Comparison of ENCODE assay signal across 8 cellular contexts in the genomic region with DNA sequence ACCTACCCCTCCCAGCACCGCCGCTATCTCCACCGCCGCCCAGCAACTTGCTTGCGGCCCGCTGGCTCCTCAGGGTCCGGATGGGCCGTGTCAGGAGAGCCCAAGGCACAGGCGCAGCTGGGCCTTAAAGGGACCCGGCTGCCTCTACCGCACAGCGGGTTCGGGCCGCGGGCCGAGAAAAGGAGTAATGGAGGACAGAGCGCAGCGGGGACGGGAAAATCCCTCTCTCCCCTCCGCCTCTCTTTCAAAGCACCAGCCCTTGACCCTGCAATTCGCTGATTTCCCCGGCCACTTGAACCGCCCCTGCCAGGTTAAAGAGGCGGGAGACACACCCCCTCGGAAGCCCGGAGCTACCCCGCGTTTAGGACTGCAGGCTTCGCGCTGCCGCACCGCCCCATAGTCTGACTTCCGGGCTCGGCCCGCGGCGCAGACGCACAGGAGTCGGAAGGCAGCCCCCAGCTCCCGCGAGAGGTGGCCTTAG. TPM values are rescaled to one million over a fixed set of nuclear protein-coding genes. Genes with fewer than 3 reads are reported as not detected.
DNase-seq lines count a peak whose midpoint lies in the region; ATAC-seq lines count a peak whose summit lies in the region.
"Not testable (repeated sequence)": the region's sequence is repeated elsewhere in the genome, so short reads cannot be mapped to it uniquely, and the experiment has no call there.

A gene with protein sequence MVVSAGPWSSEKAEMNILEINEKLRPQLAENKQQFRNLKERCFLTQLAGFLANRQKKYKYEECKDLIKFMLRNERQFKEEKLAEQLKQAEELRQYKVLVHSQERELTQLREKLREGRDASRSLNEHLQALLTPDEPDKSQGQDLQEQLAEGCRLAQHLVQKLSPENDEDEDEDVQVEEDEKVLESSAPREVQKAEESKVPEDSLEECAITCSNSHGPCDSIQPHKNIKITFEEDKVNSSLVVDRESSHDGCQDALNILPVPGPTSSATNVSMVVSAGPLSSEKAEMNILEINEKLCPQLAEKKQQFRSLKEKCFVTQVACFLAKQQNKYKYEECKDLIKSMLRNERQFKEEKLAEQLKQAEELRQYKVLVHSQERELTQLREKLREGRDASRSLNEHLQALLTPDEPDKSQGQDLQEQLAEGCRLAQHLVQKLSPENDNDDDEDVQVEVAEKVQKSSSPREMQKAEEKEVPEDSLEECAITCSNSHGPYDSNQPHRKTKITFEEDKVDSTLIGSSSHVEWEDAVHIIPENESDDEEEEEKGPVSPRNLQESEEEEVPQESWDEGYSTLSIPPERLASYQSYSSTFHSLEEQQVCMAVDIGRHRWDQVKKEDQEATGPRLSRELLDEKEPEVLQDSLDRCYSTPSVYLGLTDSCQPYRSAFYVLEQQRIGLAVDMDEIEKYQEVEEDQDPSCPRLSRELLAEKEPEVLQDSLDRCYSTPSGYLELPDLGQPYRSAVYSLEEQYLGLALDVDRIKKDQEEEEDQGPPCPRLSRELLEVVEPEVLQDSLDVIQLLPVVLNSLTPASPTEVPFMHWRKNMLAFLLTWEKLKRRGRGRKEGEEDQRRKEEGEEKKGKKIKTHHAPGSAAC (minus strand): TSS at position 371 of the 481 bp plus-strand sequence. CDS start 25,278 bp downstream, outside the sequence.

- not testable (repeated sequence) for H2BK5ac ChIP-seq in mesenchymal stem cell (ENCODE audit: low read depth, low read length, poor library complexity, severe bottlenecking)

- not testable (repeated sequence) for H3K4ac ChIP-seq in mesenchymal stem cell (ENCODE audit: low read depth in 1 of 2, low read length in 2 of 2)

- peak within 1 kb of the TSS; percentile 71 for H2AFZ ChIP-seq in mesenchymal stem cell (ENCODE audit: low read depth, low read length)

- H3K4me1 ChIP-seq in mesenchymal stem cell (ENCODE audit: control insufficient read depth, insufficient read depth, low read depth, low read length) = not testable (repeated sequence)

- not testable (repeated sequence) for H3K79me1 ChIP-seq in mesenchymal stem cell (replicated peaks; ENCODE audit: low read length, poor library complexity, severe bottlenecking)

- not testable (repeated sequence) for H2BK120ac ChIP-seq in mesenchymal stem cell (ENCODE audit: low read depth, low read length)

- peak within 1 kb of the TSS; percentile 65 to 80 for H3K4me3 ChIP-seq in mesenchymal stem cell (ENCODE audit: insufficient read depth in 1 of 2, low read depth in 1 of 2, low read length in 2 of 2)

- H2AK5ac ChIP-seq in mesenchymal stem cell (ENCODE audit: low read length, severe bottlenecking) = not testable (repeated sequence)

- peak; percentile 75 for ATAC-seq in GM21447 (IDR thresholded peaks at IDR 0.05; ENCODE audit: unreplicated experiment)

- H3K18ac ChIP-seq in mesenchymal stem cell (ENCODE audit: low read depth in 1 of 2, low read length in 2 of 2) = peak within 1 kb of the TSS in 1 of 2 experiments; percentile 52

- peak within 1 kb of the TSS; percentile 84 for H3K9ac ChIP-seq in mesenchymal stem cell (ENCODE audit: low read length)

- H3K27me3 ChIP-seq in mesenchymal stem cell (ENCODE audit: control insufficient read depth in 1 of 2, insufficient read depth in 1 of 2, low read length in 2 of 2) = not testable (repeated sequence)

- not testable (repeated sequence) for H2BK12ac ChIP-seq in mesenchymal stem cell (ENCODE audit: low read length in 2 of 2)

- peak; percentile 84 for DNase-seq in CD1c-positive myeloid dendritic cell (ENCODE audit: extremely low spot score)
- DNase-seq in HT1080 (ENCODE audit: low read depth) = peak; percentile 84
- peak; percentile 73 for DNase-seq in NOMO-1 treated with dmso at 0.1 percent for 144 hours (lab: John Stamatoyannopoulos, UW; ENCODE audit: unreplicated experiment)
- DNase-seq in activated CD8-positive, alpha-beta memory T cell treated with anti-CD3 and anti-CD28 coated beads for 1 hour (ENCODE audit: extremely low read depth in 1 of 2, low read depth in 1 of 2) = peak; percentile 39 to 60
- DNase-seq in effector CD4-positive, alpha-beta T cell = peak; percentile 67
- peak; percentile 86 for DNase-seq in mesenchymal stem cell
- peak; percentile 67 to 82 for DNase-seq in stimulated activated CD4-positive, alpha-beta T cell treated with anti-CD3 and anti-CD28 coated beads, Interleukin-4, amount 100 ng/mL, for 48 hours (ENCODE audit: low read depth in 2 of 2)

- H3K9me3 ChIP-seq in mesenchymal stem cell (ENCODE audit: control insufficient read depth, low read length) = not testable (repeated sequence)

- 1% methylated on average over 27 of the region's 41 CpGs for WGBS in mesenchymal stem cell

- H4K8ac ChIP-seq in mesenchymal stem cell (ENCODE audit: low read length) = not testable (repeated sequence)

- not testable (repeated sequence) for H2BK15ac ChIP-seq in mesenchymal stem cell (ENCODE audit: low read depth, poor library complexity, severe bottlenecking)

- H3K27ac ChIP-seq in mesenchymal stem cell (ENCODE audit: low read length, poor library complexity, severe bottlenecking) = peak within 1 kb of the TSS; percentile 64

- not testable (repeated sequence) for H3K36me3 ChIP-seq in mesenchymal stem cell (ENCODE audit: control insufficient read depth in 1 of 2, insufficient read depth in 2 of 2, low read depth in 1 of 2, low read length in 2 of 2)

- H3K14ac ChIP-seq in mesenchymal stem cell (ENCODE audit: low read length in 2 of 2) = not testable (repeated sequence)

- not testable (repeated sequence) for H3K23ac ChIP-seq in mesenchymal stem cell (ENCODE audit: low read length in 2 of 2)

- H3K4me2 ChIP-seq in mesenchymal stem cell (ENCODE audit: low read length, poor library complexity, severe bottlenecking) = peak within 1 kb of the TSS; percentile 80

- H4K91ac ChIP-seq in mesenchymal stem cell (ENCODE audit: low read length) = not testable (repeated sequence)

RNA-seq across cellular contexts. Expression of the gene that starts here (rescaled TPM):
- total RNA-seq in HT1080 (2014; rRNA removed; shearing (Covaris generic)) = 2.0 and 2.6 TPM in 2 replicates
- polyA plus RNA-seq in HT1080 (2015; cell fraction: cytosol; rRNA removed) = 2.1 and 2.6 TPM in 2 replicates
- 12.7 and 13.3 TPM in 2 replicates for polyA plus RNA-seq in HT1080 (2015; cell fraction: nucleus; rRNA removed)
- polyA plus RNA-seq in mesenchymal stem cell (2013, experiment 1 of 2) = 3.8 TPM
- 3.4 TPM for polyA plus RNA-seq in mesenchymal stem cell (2013, experiment 2 of 2)

Comparison
In these comparisons a context has a peak if more than half of its experiments do, and no peak if none do; other contexts are left out.
1. Peak in every context shown above with its lines: DNase-seq, ATAC-seq, H3K4me3 ChIP-seq and H3K27ac ChIP-seq.